ENCODE assay signal across 2 cellular contexts in genomic region chr15:66796343-66796742, GRCh38.
TF ChIP-seq lines count a peak whose summit lies in the region.

No MANE protein-coding gene starts in this region.

TF ChIP-seq in IMR-90, 13 proteins besides CTCF, POLR2A, EP300 and RAD21:
- no peak for TF ChIP-seq USF2 (IDR thresholded peaks at IDR 0.05; ENCODE audit: low read depth, low read length)
- TF ChIP-seq SMC3 (IDR thresholded peaks at IDR 0.05; ENCODE audit: low read depth, low read length), result no peak
- TF ChIP-seq CHD1 (IDR thresholded peaks at IDR 0.05; ENCODE audit: low read depth, low read length), result no peak
- no peak for TF ChIP-seq MXI1 (IDR thresholded peaks at IDR 0.05; ENCODE audit: borderline replicate concordance, low read depth, low read length)
- TF ChIP-seq ELK1 (IDR thresholded peaks at IDR 0.05; ENCODE audit: borderline replicate concordance, low read depth, low read length), result no peak

TF ChIP-seq in K562, 482 proteins besides CTCF, POLR2A, EP300 and RAD21:
- TF ChIP-seq BCOR (IDR thresholded peaks at IDR 0.05) (peak; percentile 69; the same call in 1 of the 2 replicates), RBM25 (IDR thresholded peaks at IDR 0.05; ENCODE audit: low read depth, low read length, severe bottlenecking) (peak; percentile 21), KDM1A (IDR thresholded peaks at IDR 0.05) (0 out of 4 replicates have a peak, but pooled peaks of 1 of the 2 experiments have one; percentile 40), KAT8 (IDR thresholded peaks at IDR 0.05; ENCODE audit: low read depth) (no peak), BRD4 (IDR thresholded peaks at IDR 0.05) (no peak), ZNF436 (CRISPR knock-in tag; IDR thresholded peaks at IDR 0.05) (no peak)
